In genomic region chr1:151763990-151764389, GRCh38 we compare ENCODE assay signal across 8 cellular contexts. TPM values are rescaled to one million over a fixed set of nuclear protein-coding genes. Genes with fewer than 3 reads are reported as not detected.
DNase-seq lines count a peak whose midpoint lies in the region; ATAC-seq, FAIRE-seq and TF ChIP-seq lines count a peak whose summit lies in the region.

No MANE protein-coding gene starts in this region.

- H3K4me1 ChIP-seq in adrenal gland (replicated peaks in 1 of 2) (peaks cover 9 to 11% of the 10 kb centered on the region in 2 donors), kidney (ENCODE audit: control insufficient read depth in 1 of 2, insufficient read depth in 1 of 2, low read depth in 1 of 2, low read length in 2 of 2) (peaks cover 6 to 9% of the 10 kb centered on the region in 2 donors), tibial nerve (peaks cover 0 to 18% (median 6%) of the 10 kb centered on the region in 4 donors)

- H3K9me3 ChIP-seq in adrenal gland (replicated peaks in 1 of 3) (no peaks in the 10 kb centered on the region), kidney (ENCODE audit: control insufficient read depth in 1 of 2, low read length in 2 of 2) (no peaks in the 10 kb centered on the region), tibial nerve (no peaks in the 10 kb centered on the region)

- no peaks in the 10 kb centered on the region for H3K27me3 ChIP-seq in adrenal gland
- H3K27me3 ChIP-seq in tibial nerve: no peaks in the 10 kb centered on the region

- H3K9me3 Mint-ChIP-seq in activated CD8-positive, alpha-beta memory T cell treated with anti-CD3 and anti-CD28 coated beads, Interleukin-2, amount 10 ng/mL, durations not matched to agents 7 days and 5 days (ENCODE audit: low read depth): no peaks in the 10 kb centered on the region

- H3K4me3 Mint-ChIP-seq in activated CD8-positive, alpha-beta memory T cell treated with anti-CD3 and anti-CD28 coated beads, Interleukin-2, amount 10 ng/mL, durations not matched to agents 7 days and 5 days: peak overlapping the region; percentile 93

- H3K9ac ChIP-seq in kidney (ENCODE audit: low read length in 2 of 2): peak overlapping the region; percentile 68 to 92

- no peak for TF ChIP-seq CTCF in adrenal gland (IDR thresholded peaks at IDR 0.05)
- no peak for TF ChIP-seq CTCF in kidney (IDR thresholded peaks at IDR 0.05; ENCODE audit: borderline replicate concordance, extremely low read depth, insufficient read depth)
- TF ChIP-seq CTCF in tibial nerve (IDR thresholded peaks at IDR 0.05): no peak

- TF ChIP-seq EP300 in tibial nerve (IDR thresholded peaks at IDR 0.05): no peak

- DNase-seq in activated CD8-positive, alpha-beta memory T cell treated with anti-CD3 and anti-CD28 coated beads, Interleukin-2, amount 10 ng/mL, durations not matched to agents 7 days and 5 days: peak; percentile 22
- no peak for DNase-seq in activated CD8-positive, alpha-beta memory T cell treated with anti-CD3 and anti-CD28 coated beads, Interleukin-2, amount 50 U/mL, for 48 hours
- DNase-seq in adrenal gland: no peak
- no peak for DNase-seq in kidney
- DNase-seq in tibial nerve (ENCODE audit: low spot score in 2 of 2): no peak
- DNase-seq in mesenteric fat pad (ENCODE audit: low spot score): no peak

- intact Hi-C loops in adrenal gland (cut with DNase I): no loop called here
- intact Hi-C loops in kidney (cut with DNase I): no loop called here

- peak overlapping the region; percentile 98 for H3K27ac Mint-ChIP-seq in activated CD8-positive, alpha-beta memory T cell treated with anti-CD3 and anti-CD28 coated beads, Interleukin-2, amount 10 ng/mL, durations not matched to agents 7 days and 5 days

- H3K27ac ChIP-seq in adrenal gland (peak overlapping the region; percentile 6 to 91 (median 81)), kidney (ENCODE audit: low read depth in 2 of 2, low read length in 2 of 2) (peak overlapping the region; percentile 82 to 93), tibial nerve (peak overlapping the region; percentile 90 to 93 (median 91))

- no peak for FAIRE-seq in kidney (lab: Jason Lieb, UNC)

- H3K4me1 Mint-ChIP-seq in activated CD8-positive, alpha-beta memory T cell treated with anti-CD3 and anti-CD28 coated beads, Interleukin-2, amount 10 ng/mL, durations not matched to agents 7 days and 5 days: peaks cover 36% of the 10 kb centered on the region

- H3K27me3 Mint-ChIP-seq in activated CD8-positive, alpha-beta memory T cell treated with anti-CD3 and anti-CD28 coated beads, Interleukin-2, amount 10 ng/mL, durations not matched to agents 7 days and 5 days: no peaks in the 10 kb centered on the region

- H3K4me3 ChIP-seq in adrenal gland (peak overlapping the region in 2 of 4 donors; percentile 76 to 81), kidney (ENCODE audit: low read length in 2 of 2) (peak overlapping the region; percentile 94), tibial nerve (peak overlapping the region; percentile 70 to 87 (median 82))

- CTCF ChIA-PET in activated CD8-positive, alpha-beta memory T cell treated with anti-CD3 and anti-CD28 coated beads, Interleukin-2, amount 10 ng/mL, durations not matched to agents 7 days and 5 days (lab: Charles Lee): interaction anchor here (0.8 to 1.9 kb wide), 6 partner anchors 14 to 229 kb away, joined by 3 to 7 read pairs (median 4); partner anchors contain the start of gene C2CD4D

- WGBS in adrenal gland, 4 donors: 57 to 69% (median 60%) methylated on average over 10 of the region's 10 CpGs
- 46 to 52% methylated on average over 10 of the region's 10 CpGs for WGBS in tibial nerve, 2 donors

- TF ChIP-seq POLR2A in adrenal gland (IDR thresholded peaks at IDR 0.05) (no peak), tibial nerve (IDR thresholded peaks at IDR 0.05) (no peak)

- no peak for ATAC-seq in activated CD8-positive, alpha-beta memory T cell treated with anti-CD3 and anti-CD28 coated beads, Interleukin-2, amount 10 ng/mL, durations not matched to agents 7 days and 5 days
- ATAC-seq in HG02678 (IDR thresholded peaks at IDR 0.05; ENCODE audit: unreplicated experiment) (no peak), HG03025 (IDR thresholded peaks at IDR 0.05; ENCODE audit: low FRiP score, unreplicated experiment) (no peak)

- H3K36me3 ChIP-seq in adrenal gland (replicated peaks in 1 of 2) (peaks cover 0 to 30% of the 10 kb centered on the region in 2 donors), kidney (ENCODE audit: control insufficient read depth in 1 of 2, insufficient read depth in 2 of 2, low read length in 2 of 2) (peaks cover 8 to 12% of the 10 kb centered on the region in 2 donors), tibial nerve (peaks cover 0 to 33% (median 0%) of the 10 kb centered on the region in 3 donors)

- peaks cover 24% of the 10 kb centered on the region for H3K36me3 Mint-ChIP-seq in activated CD8-positive, alpha-beta memory T cell treated with anti-CD3 and anti-CD28 coated beads, Interleukin-2, amount 10 ng/mL, durations not matched to agents 7 days and 5 days

RNA-seq across cellular contexts. Expression of gene MRPL9, which starts 0.7 kb away (rescaled TPM):
- total RNA-seq in activated CD8-positive, alpha-beta memory T cell treated with anti-CD3 and anti-CD28 coated beads, Interleukin-2, amount 10 ng/mL, durations not matched to agents 7 days and 5 days: 100 to 1,000 TPM; 111 to 127 TPM
- total RNA-seq in adrenal gland: 100 to 1,000 TPM in 1 of 8 donors, 10 to 100 TPM in 7; 42.0 to 127 (median 60.0) TPM
- 100 to 1,000 TPM in 1 of 3 donors, 10 to 100 TPM in 2; 66.4 to 113 (median 91.4) TPM for polyA plus RNA-seq in adrenal gland
- total RNA-seq in kidney: 65.3 TPM
- polyA plus RNA-seq in kidney (ENCODE audit: insufficient read depth, low read depth, low replicate concordance): 87.1 TPM
- total RNA-seq in tibial nerve: 10 to 100 TPM; 47.1 to 74.1 (median 58.7) TPM
- 42.5 TPM for total RNA-seq in mesenteric fat pad

RNA-seq across cellular contexts. Expression of gene TDRKH, which starts 26.3 kb away (rescaled TPM):
- total RNA-seq in activated CD8-positive, alpha-beta memory T cell treated with anti-CD3 and anti-CD28 coated beads, Interleukin-2, amount 10 ng/mL, durations not matched to agents 7 days and 5 days: 10 to 100 TPM; 16.4 to 17.1 TPM
- total RNA-seq in adrenal gland (1 to 10 TPM; 5.0 to 8.9 (median 6.5) TPM), kidney (13.5 TPM), tibial nerve (1 to 10 TPM; 2.2 to 8.0 (median 7.0) TPM), mesenteric fat pad (4.9 TPM)
- polyA plus RNA-seq in adrenal gland (1 to 10 TPM; 2.1 to 9.1 (median 2.9) TPM), kidney (ENCODE audit: insufficient read depth, low read depth, low replicate concordance) (5.3 TPM)

RNA-seq across cellular contexts. Expression of gene LINGO4, which starts 41.2 kb away (rescaled TPM):
- under 1 TPM; 0.07 to 0.15 TPM for total RNA-seq in activated CD8-positive, alpha-beta memory T cell treated with anti-CD3 and anti-CD28 coated beads, Interleukin-2, amount 10 ng/mL, durations not matched to agents 7 days and 5 days
- under 1 TPM in 3 of 8 donors, not detected in 5; 0.11 to 0.55 (median 0.30) TPM for total RNA-seq in adrenal gland
- polyA plus RNA-seq in adrenal gland: under 1 TPM; 0.20 to 0.56 (median 0.33) TPM
- total RNA-seq in kidney: 0.41 TPM
- polyA plus RNA-seq in kidney (ENCODE audit: insufficient read depth, low read depth, low replicate concordance): 0.32 TPM
- total RNA-seq in tibial nerve: not detected
- not detected for total RNA-seq in mesenteric fat pad

RNA-seq across cellular contexts. Expression of gene RIIAD1, which starts 42.7 kb away (rescaled TPM):
- total RNA-seq in activated CD8-positive, alpha-beta memory T cell treated with anti-CD3 and anti-CD28 coated beads, Interleukin-2, amount 10 ng/mL, durations not matched to agents 7 days and 5 days: not detected
- total RNA-seq in adrenal gland: 10 to 100 TPM in 1 of 8 donors, 1 to 10 TPM in 3, not detected in 4; 4.5 to 31.3 (median 5.3) TPM
- 1 to 10 TPM; 2.1 to 7.0 (median 6.1) TPM for polyA plus RNA-seq in adrenal gland
- total RNA-seq in kidney: not detected
- polyA plus RNA-seq in kidney (ENCODE audit: insufficient read depth, low read depth, low replicate concordance): 4.0 TPM
- not detected for total RNA-seq in tibial nerve
- not detected for total RNA-seq in mesenteric fat pad

RNA-seq across cellular contexts. Expression of gene CELF3, which starts 47.4 kb away (rescaled TPM):
- total RNA-seq in activated CD8-positive, alpha-beta memory T cell treated with anti-CD3 and anti-CD28 coated beads, Interleukin-2, amount 10 ng/mL, durations not matched to agents 7 days and 5 days: not detected
- total RNA-seq in adrenal gland (1 to 10 TPM in 3 of 8 donors, under 1 TPM in 2, not detected in 3; 0.10 to 9.2 (median 7.7) TPM), kidney (not detected), tibial nerve (not detected), mesenteric fat pad (not detected)
- polyA plus RNA-seq in adrenal gland (100 to 1,000 TPM in 1 of 3 donors, 10 to 100 TPM in 1, 1 to 10 TPM in 1; 6.8 to 128 (median 16.1) TPM), kidney (ENCODE audit: insufficient read depth, low read depth, low replicate concordance) (0.39 TPM)
